In the genomic region with DNA sequence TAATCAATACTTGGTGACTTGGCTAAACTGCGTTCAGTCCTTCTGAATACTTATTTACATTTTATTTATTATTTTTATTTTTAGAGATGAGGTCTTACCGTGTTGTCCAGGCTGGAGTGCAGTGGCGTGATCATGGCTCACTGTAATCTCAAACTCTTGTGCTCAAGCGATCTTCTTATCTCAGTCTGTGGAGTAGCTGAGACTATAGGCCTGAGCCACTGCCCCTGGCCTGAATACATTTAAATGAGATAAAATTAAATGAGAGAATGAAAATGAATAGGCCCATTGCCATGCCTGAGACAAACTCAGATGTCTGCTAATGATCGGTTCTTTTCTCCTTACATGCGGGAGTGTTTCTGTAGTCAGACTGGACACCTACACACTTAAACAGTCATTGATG, we compare ENCODE assay signal across 1 cellular context.
TF ChIP-seq lines count a peak whose summit lies in the region.

No MANE protein-coding gene starts in this region.

TF ChIP-seq in HepG2, 621 proteins besides CTCF, POLR2A, EP300 and RAD21 (continued from another document):
- TF ChIP-seq HES4 (CRISPR knock-in tag; IDR thresholded peaks at IDR 0.05; ENCODE audit: borderline replicate concordance) = no peak
TF ChIP-seq in HepG2: peak in this region for 0.
